ENCODE assay signal across 8 cellular contexts in the genomic region with DNA sequence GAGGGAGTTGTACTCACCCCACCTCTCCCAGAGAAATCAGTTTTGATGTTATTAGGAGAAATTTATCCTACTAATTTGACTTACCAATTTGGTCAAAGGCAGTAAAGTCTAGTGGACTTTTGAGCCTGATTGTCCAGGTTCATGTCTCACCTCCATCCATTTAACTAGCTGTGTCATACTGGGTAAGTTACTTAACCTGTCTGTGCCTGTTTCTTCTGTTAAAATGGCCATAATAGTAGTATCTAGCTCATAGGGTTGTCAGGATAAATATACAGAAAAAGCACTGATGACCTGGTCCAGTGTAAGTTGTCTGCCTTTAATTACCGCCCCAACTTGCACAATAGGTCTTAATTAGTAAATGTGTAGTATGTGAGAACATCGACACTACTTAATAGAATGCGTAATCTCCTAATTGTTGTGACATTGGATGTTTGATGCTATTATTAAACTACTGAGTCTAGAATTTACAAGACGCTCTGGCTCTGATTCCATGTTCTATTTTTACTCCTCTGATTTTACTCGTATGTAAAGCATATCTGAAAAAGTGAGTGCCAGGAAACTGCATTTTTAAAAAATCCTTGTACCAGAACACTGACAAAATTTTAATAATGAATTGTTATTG. TPM values are rescaled to one million over a fixed set of nuclear protein-coding genes. Genes with fewer than 3 reads are reported as not detected.
DNase-seq lines count a peak whose midpoint lies in the region; ATAC-seq and TF ChIP-seq lines count a peak whose summit lies in the region.

No MANE protein-coding gene starts in this region.

- H3K36me3 ChIP-seq in Panc1 (ENCODE audit: control insufficient read depth, insufficient read depth, low read length) (peaks cover 3% of the 10 kb centered on the region; the same call in 1 of the 2 replicates), esophagus muscularis mucosa (peaks cover 0 to 23% (median 14%) of the 10 kb centered on the region in 4 donors), neuron (ENCODE audit: insufficient read depth, low read length) (peaks cover 33% of the 10 kb centered on the region)

- ATAC-seq in CD4-positive, alpha-beta T cell (ENCODE audit: poor library complexity) = no peak
- ATAC-seq in Panc1 = no peak
- no peak for ATAC-seq in HG03108 (IDR thresholded peaks at IDR 0.05; ENCODE audit: unreplicated experiment)
- no peak for ATAC-seq in GM18498 (IDR thresholded peaks at IDR 0.05; ENCODE audit: unreplicated experiment)

- peak overlapping the region; percentile 100 for H3K4me3 Mint-ChIP-seq in CD4-positive, alpha-beta T cell

- no peaks in the 10 kb centered on the region for H3K27me3 ChIP-seq in CD4-positive, alpha-beta T cell (ENCODE audit: control insufficient read depth, insufficient read depth, low read length)
- no peaks in the 10 kb centered on the region for H3K27me3 ChIP-seq in Panc1 (ENCODE audit: control insufficient read depth, insufficient read depth, low read length)
- peaks cover 0 to 3% (median 0%) of the 10 kb centered on the region in 4 donors for H3K27me3 ChIP-seq in esophagus muscularis mucosa
- no peaks in the 10 kb centered on the region for H3K27me3 ChIP-seq in neuron (ENCODE audit: insufficient read depth, low read length)

- intact Hi-C loops in CD4-positive, alpha-beta T cell (cut with DNase I, micrococcal nuclease) = no loop called here
- intact Hi-C loops in Panc1 (cut with micrococcal nuclease; ENCODE audit: unreplicated experiment) (no loop called here), esophagus muscularis mucosa (cut with DNase I) (loop anchor here (5.0 to 10.0 kb wide), 2 partner anchors 81 to 91 kb away; partner anchors contain the start of genes TBC1D15, THAP2 and ZFC3H1)

- no peak for DNase-seq in CD4-positive, alpha-beta T cell
- DNase-seq in Panc1 (ENCODE audit: low read depth, low spot score) (no peak), esophagus muscularis mucosa (ENCODE audit: extremely low spot score) (no peak), activated gamma-delta T cell (lab: John Stamatoyannopoulos, UW) (no peak), NCI-H146 treated with DMSO at 0.1 percent for 48 hours (lab: John Stamatoyannopoulos, UW; ENCODE audit: unreplicated experiment) (no peak)

- peaks cover 59% of the 10 kb centered on the region for H3K4me1 Mint-ChIP-seq in CD4-positive, alpha-beta T cell (ENCODE audit: low read depth)

- H3K4me3 ChIP-seq in Panc1 (ENCODE audit: low read depth in 2 of 2, low read length in 2 of 2) (peak overlapping the region; percentile 85 to 95), esophagus muscularis mucosa (peak overlapping the region; percentile 76 to 93 (median 84)), neuron (ENCODE audit: low read length) (peak overlapping the region; percentile 98)

- peaks cover 11% of the 10 kb centered on the region for H3K9me3 Mint-ChIP-seq in CD4-positive, alpha-beta T cell

- in situ Hi-C loops in Panc1 (cut with HindIII; ENCODE audit: low pct_unique_long_range_greater_than_20kb, low sequenced_read_pairs) = no loop called here

- CTCF ChIA-PET in CD4-positive, alpha-beta T cell (lab: Charles Lee) = interaction anchor here (1.0 to 1.4 kb wide), 2 partner anchors 10 to 24 kb away, joined by 3 to 6 read pairs; no protein-coding TSS in a partner anchor
- CTCF ChIA-PET in Panc1 (lab: Charles Lee) = no interaction called here

- TF ChIP-seq EP300 in esophagus muscularis mucosa (IDR thresholded peaks at IDR 0.05) = no peak

- BruUV-seq in Panc1 (replicated peaks; lab: Mats Ljungman, UMichigan) = TSS peak; percentile 67

- H3K27me3 Mint-ChIP-seq in CD4-positive, alpha-beta T cell = peaks cover 13% of the 10 kb centered on the region

- H3K27ac Mint-ChIP-seq in CD4-positive, alpha-beta T cell = peak overlapping the region; percentile 99

- H3K9me3 ChIP-seq in CD4-positive, alpha-beta T cell (ENCODE audit: control insufficient read depth, low read length) = peaks cover 28% of the 10 kb centered on the region
- H3K9me3 ChIP-seq in Panc1 (ENCODE audit: control insufficient read depth, insufficient read depth, low read depth, low read length) (peaks cover 36% of the 10 kb centered on the region; the same call in 1 of the 2 replicates), esophagus muscularis mucosa (peaks cover 0 to 23% (median 10%) of the 10 kb centered on the region in 4 donors), neuron (ENCODE audit: low read length) (peaks cover 28% of the 10 kb centered on the region)

- no peak overlapping the region for H2AFZ ChIP-seq in neuron (ENCODE audit: low read depth, low read length)

- TF ChIP-seq CTCF in CD4-positive, alpha-beta T cell (IDR thresholded peaks at IDR 0.05) = no peak
- no peak for TF ChIP-seq CTCF in Panc1 (IDR thresholded peaks at IDR 0.05)
- no peak for TF ChIP-seq CTCF in esophagus muscularis mucosa (IDR thresholded peaks at IDR 0.05)

- WGBS in esophagus muscularis mucosa = 25% methylated on average over 5 of the region's 5 CpGs

- H3K36me3 Mint-ChIP-seq in CD4-positive, alpha-beta T cell (ENCODE audit: low read depth) = peaks cover 67% of the 10 kb centered on the region

- no peak for TF ChIP-seq POLR2A in esophagus muscularis mucosa (IDR thresholded peaks at IDR 0.05; ENCODE audit: low read depth)

- H3K4me1 ChIP-seq in Panc1 (ENCODE audit: control insufficient read depth, insufficient read depth, low read length) = peaks cover 7% of the 10 kb centered on the region
- H3K4me1 ChIP-seq in esophagus muscularis mucosa = peaks cover 9 to 42% (median 37%) of the 10 kb centered on the region in 4 donors
- H3K4me1 ChIP-seq in neuron (ENCODE audit: insufficient read depth, low read length) = peaks cover 14% of the 10 kb centered on the region

- POLR2A ChIA-PET in CD4-positive, alpha-beta T cell (lab: Charles Lee) = interaction anchor here (0.8 to 4.1 kb wide), 6 partner anchors 9 to 248 kb away, joined by 3 to 58 read pairs (median 26); partner anchors contain the start of genes TBC1D15, THAP2, TMEM19 and ZFC3H1
- POLR2A ChIA-PET in Panc1 (lab: Charles Lee) = no interaction called here

- peak overlapping the region; percentile 84 for H3K27ac ChIP-seq in CD4-positive, alpha-beta T cell (ENCODE audit: low read depth, low read length)
- H3K27ac ChIP-seq in Panc1 (ENCODE audit: low read length) (peak overlapping the region; percentile 90), esophagus muscularis mucosa (replicated peaks in 1 of 4) (peak overlapping the region; percentile 93 to 99 (median 96))

RNA-seq across cellular contexts. Expression of gene RAB21, which starts 1.5 kb away (rescaled TPM):
- total RNA-seq in CD4-positive, alpha-beta T cell = 100 to 1,000 TPM; 106 to 108 TPM
- total RNA-seq in Panc1 (2021; ENCODE audit: unreplicated experiment) (57.2 TPM), esophagus muscularis mucosa (10 to 100 TPM; 15.0 to 36.9 (median 31.7) TPM)
- polyA plus RNA-seq in Panc1 (2012; ENCODE audit: insufficient read length) = 18.1 TPM
